In genomic region chr4:6095023-6095817, GRCh38 we compare ENCODE assay signal across 11 cellular contexts.
DNase-seq lines count a peak whose midpoint lies in the region; ATAC-seq and TF ChIP-seq lines count a peak whose summit lies in the region.
"Had no signal": no experiment of that assay in that cellular context is flagged by ENCODE, and none has a peak within 500 bp of the region (broad histone marks: within the 10 kb centered on the region; RNA-seq: fewer than 3 reads in every experiment).

No MANE protein-coding gene starts in this region.

- H3K4me3 Mint-ChIP-seq in T-helper 2 cell treated with Interferon-gamma antibody and Interleukin-4, amounts not matched to agents 5 μg/mL and 100 μg/mL, for 36 hours: no peak overlapping the region
- no peak overlapping the region for H3K4me3 Mint-ChIP-seq in naive thymus-derived CD4-positive, alpha-beta T cell

- CTCF ChIA-PET in naive thymus-derived CD4-positive, alpha-beta T cell (lab: Charles Lee): no interaction called here

- H3K27ac ChIP-seq in brain microvascular endothelial cell: no peak overlapping the region
- no peak overlapping the region for H3K27ac ChIP-seq in naive thymus-derived CD4-positive, alpha-beta T cell (ENCODE audit: low read depth, low read length)
- H3K27ac ChIP-seq: esophagus muscularis mucosa, tibial artery had no signal

- H3K27me3 ChIP-seq in brain microvascular endothelial cell (replicated peaks): no peaks in the 10 kb centered on the region
- H3K27me3 ChIP-seq in naive thymus-derived CD4-positive, alpha-beta T cell (ENCODE audit: control insufficient read depth in 2 of 2, insufficient read depth in 2 of 2, low read length in 2 of 2): no peaks in the 10 kb centered on the region

- H3K27ac Mint-ChIP-seq in T-helper 2 cell treated with Interferon-gamma antibody and Interleukin-4, amounts not matched to agents 5 μg/mL and 100 μg/mL, for 36 hours: peak overlapping the region; percentile 44
- H3K27ac Mint-ChIP-seq in naive thymus-derived CD4-positive, alpha-beta T cell: no peak overlapping the region

- peaks cover 4% of the 10 kb centered on the region for H3K9me3 Mint-ChIP-seq in T-helper 2 cell treated with Interferon-gamma antibody and Interleukin-4, amounts not matched to agents 5 μg/mL and 100 μg/mL, for 36 hours
- H3K9me3 Mint-ChIP-seq in naive thymus-derived CD4-positive, alpha-beta T cell: peaks cover 0 to 7% (median 1%) of the 10 kb centered on the region in 11 donors

- peak; percentile 8 for DNase-seq in T-helper 2 cell treated with Interferon-gamma antibody and Interleukin-4, amounts not matched to agents 5 μg/mL and 100 μg/mL, for 36 hours (ENCODE audit: low spot score)
- DNase-seq in T-helper 2 cell (no peak), M059J (ENCODE audit: low read depth) (peak; percentile 27), brain microvascular endothelial cell (peak; percentile 18), myocyte (ENCODE audit: low read depth) (peak; percentile 6), NCI-H2171 treated with DMSO at 0.1 percent for 48 hours (lab: John Stamatoyannopoulos, UW) (no peak)
- no peak for DNase-seq in naive thymus-derived CD4-positive, alpha-beta T cell
- DNase-seq: NCI-H2029 treated with DMSO at 0.1 percent for 48 hours had no signal

- peaks cover 4% of the 10 kb centered on the region for H3K36me3 Mint-ChIP-seq in T-helper 2 cell treated with Interferon-gamma antibody and Interleukin-4, amounts not matched to agents 5 μg/mL and 100 μg/mL, for 36 hours (ENCODE audit: low read depth)
- H3K36me3 Mint-ChIP-seq in naive thymus-derived CD4-positive, alpha-beta T cell: peaks cover 0 to 3% (median 0%) of the 10 kb centered on the region in 5 donors

- no peaks in the 10 kb centered on the region for H3K36me3 ChIP-seq in brain microvascular endothelial cell (replicated peaks)
- H3K36me3 ChIP-seq in naive thymus-derived CD4-positive, alpha-beta T cell (ENCODE audit: control insufficient read depth in 2 of 3, insufficient read depth in 3 of 3, low read length in 3 of 3): no peaks in the 10 kb centered on the region
- H3K36me3 ChIP-seq: esophagus muscularis mucosa, tibial artery had no signal

- H3K4me1 Mint-ChIP-seq in T-helper 2 cell treated with Interferon-gamma antibody and Interleukin-4, amounts not matched to agents 5 μg/mL and 100 μg/mL, for 36 hours (ENCODE audit: low read depth): peaks cover 12% of the 10 kb centered on the region
- peaks cover 0 to 17% (median 3%) of the 10 kb centered on the region in 7 donors for H3K4me1 Mint-ChIP-seq in naive thymus-derived CD4-positive, alpha-beta T cell

- POLR2A ChIA-PET in naive thymus-derived CD4-positive, alpha-beta T cell (lab: Charles Lee): no interaction called here

- no peaks in the 10 kb centered on the region for H3K9me3 ChIP-seq in naive thymus-derived CD4-positive, alpha-beta T cell (ENCODE audit: control insufficient read depth in 2 of 3, low read length in 3 of 3)
- H3K9me3 ChIP-seq: tibial artery had no signal

- no peaks in the 10 kb centered on the region for H3K27me3 Mint-ChIP-seq in T-helper 2 cell treated with Interferon-gamma antibody and Interleukin-4, amounts not matched to agents 5 μg/mL and 100 μg/mL, for 36 hours (ENCODE audit: low read depth)
- peaks cover 5 to 37% (median 10%) of the 10 kb centered on the region in 5 donors for H3K27me3 Mint-ChIP-seq in naive thymus-derived CD4-positive, alpha-beta T cell

- no peak overlapping the region for H3K4me3 ChIP-seq in brain microvascular endothelial cell (ENCODE audit: low read depth, low read length)
- H3K4me3 ChIP-seq in naive thymus-derived CD4-positive, alpha-beta T cell (ENCODE audit: low read length): no peak overlapping the region
- H3K4me3 ChIP-seq: esophagus muscularis mucosa, tibial artery had no signal

- intact Hi-C loops in naive thymus-derived CD4-positive, alpha-beta T cell (cut with micrococcal nuclease): no loop called here

- TF ChIP-seq CTCF in brain microvascular endothelial cell (IDR thresholded peaks at IDR 0.05; ENCODE audit: low read depth, low read length, missing control alignments): no peak

- in situ Hi-C loops in brain microvascular endothelial cell (cut with HindIII; ENCODE audit: low pct_ligation_motif_present, low sequenced_read_pairs): no loop called here

- ATAC-seq in naive thymus-derived CD4-positive, alpha-beta T cell: no peak
- no peak for ATAC-seq in HG03139 (IDR thresholded peaks at IDR 0.05; ENCODE audit: unreplicated experiment)

- peaks cover 0 to 10% of the 10 kb centered on the region in 2 donors for H3K4me1 ChIP-seq in naive thymus-derived CD4-positive, alpha-beta T cell (ENCODE audit: control insufficient read depth in 2 of 2, insufficient read depth in 2 of 2, low read length in 2 of 2)
- H3K4me1 ChIP-seq: esophagus muscularis mucosa, tibial artery had no signal

Comparison
In these comparisons a context has a peak if more than half of its experiments do, and no peak if none do; other contexts are left out.
1. DNase-seq: peak in T-helper 2 cell treated with Interferon-gamma antibody and Interleukin-4, amounts not matched to agents 5 μg/mL and 100 μg/mL, for 36 hours (single experiment), M059J (single experiment), brain microvascular endothelial cell (single experiment) and myocyte (single experiment); none in T-helper 2 cell (0 of 5), naive thymus-derived CD4-positive, alpha-beta T cell (0 of 9) and NCI-H2171 treated with DMSO at 0.1 percent for 48 hours (single experiment).